21 cellular contexts compared by ENCODE assay signal in the genomic region with DNA sequence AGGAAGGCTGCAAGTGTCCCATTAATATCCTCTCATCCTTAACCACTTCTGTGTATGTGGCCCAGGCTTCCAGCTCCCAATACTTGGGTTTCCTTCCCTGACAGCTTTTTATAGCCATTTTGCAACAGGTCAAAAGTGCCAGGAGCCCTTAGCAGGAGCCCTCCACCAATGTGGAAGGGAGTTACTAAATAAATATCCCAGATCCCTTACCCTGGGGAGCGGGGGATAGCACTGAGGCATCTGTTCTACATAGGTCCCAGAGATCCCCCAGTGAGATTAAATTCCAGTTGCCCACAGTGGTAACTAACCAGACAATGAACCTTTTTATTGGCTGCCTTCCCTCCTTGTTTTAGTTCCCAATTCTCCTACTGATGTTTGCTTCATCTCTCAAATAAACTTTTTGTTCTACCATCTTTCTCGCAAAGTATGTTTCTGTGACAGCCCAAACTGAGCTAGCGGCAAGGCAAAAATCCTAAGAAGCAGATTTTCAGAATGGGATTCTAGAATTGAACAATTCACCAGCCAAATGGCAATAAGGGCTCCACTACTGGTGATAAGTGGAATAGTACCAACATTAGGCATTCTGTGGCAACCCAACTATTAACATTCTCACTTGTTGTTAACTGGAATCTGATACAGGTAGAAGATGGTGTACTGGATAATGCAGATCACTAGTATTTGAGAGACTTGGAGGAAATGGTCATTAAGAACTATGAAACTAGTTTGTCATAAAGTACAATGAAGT.
DNase-seq lines count a peak whose midpoint lies in the region; ATAC-seq and TF ChIP-seq lines count a peak whose summit lies in the region.
"Had no signal": no experiment of that assay in that cellular context is flagged by ENCODE, and none has a peak within 500 bp of the region (broad histone marks: within the 10 kb centered on the region; RNA-seq: fewer than 3 reads in every experiment).

No MANE protein-coding gene starts in this region.

- CTCF ChIA-PET in SK-N-SH (lab: Yijun Ruan, JAX): interaction anchor here (0.7 kb wide), 1 partner anchor 14 kb away, joined by 4 read pairs; no protein-coding TSS in a partner anchor

- no peak for TF ChIP-seq EP300 in SK-N-SH (IDR thresholded peaks at IDR 0.05; ENCODE audit: borderline replicate concordance in 1 of 2, low read depth in 1 of 2, low read length in 1 of 2)
- no peak for TF ChIP-seq EP300 in esophagus muscularis mucosa (IDR thresholded peaks at IDR 0.05)

- DNase-seq in SK-N-SH (no peak), SJCRH30 (peak; percentile 74 to 75), esophagus muscularis mucosa (ENCODE audit: extremely low spot score) (no peak), skeletal muscle cell (ENCODE audit: low read depth) (peak; percentile 45), endothelial cell (ENCODE audit: low spot score) (no peak), cerebellar nuclear complex (lab: John Stamatoyannopoulos, UW) (no peak)
- DNase-seq in activated CD8-positive, alpha-beta memory T cell treated with anti-CD3 and anti-CD28 coated beads, Interleukin-2, amount 50 U/mL, for 4 hours: no peak
- DNase-seq: activated naive CD4-positive, alpha-beta T cell; CD4-positive, alpha-beta T cell; effector CD4-positive, alpha-beta T cell; GDM1; naive B cell; NCI-H1048; NCI-H2227 treated with DMSO at 0.1 percent for 48 hours; NK-92 treated with Interleukin-12 subunit alpha and Interleukin-12 subunit beta, amount 100 ng/mL, for 24 hours; stimulated activated naive CD8-positive, alpha-beta T cell treated with anti-CD3 and anti-CD28 coated beads, Interleukin-15, amount 100 ng/mL, for 72 hours; T-helper 17 cell had no signal

- no peaks in the 10 kb centered on the region; the same call in 1 of the 2 replicates for H3K27me3 ChIP-seq in SK-N-SH (ENCODE audit: insufficient read depth)
- H3K27me3 ChIP-seq in SJCRH30: no peaks in the 10 kb centered on the region
- no peaks in the 10 kb centered on the region for H3K27me3 ChIP-seq in esophagus muscularis mucosa

- POLR2A ChIA-PET in SK-N-SH (lab: Yijun Ruan, JAX): no interaction called here

- no peaks in the 10 kb centered on the region for H3K79me2 ChIP-seq in SK-N-SH (ENCODE audit: insufficient read depth)

- no peak overlapping the region for H3K9ac ChIP-seq in SK-N-SH

- H3K27ac Mint-ChIP-seq in endothelial cell (ENCODE audit: unreplicated experiment): no peak overlapping the region
- H3K27ac Mint-ChIP-seq: brain; CD4-positive, alpha-beta T cell; naive B cell; progenitor cell of endocrine pancreas; stimulated activated naive CD8-positive, alpha-beta T cell treated with anti-CD3 and anti-CD28 coated beads, Interleukin-15, amount 100 ng/mL, for 72 hours; T-helper 17 cell had no signal

- no peak for TF ChIP-seq POLR2A in esophagus muscularis mucosa (IDR thresholded peaks at IDR 0.05; ENCODE audit: low read depth)

- H3K36me3 ChIP-seq in SK-N-SH (replicated peaks in 1 of 2; ENCODE audit: control insufficient read depth in 1 of 2, insufficient read depth in 2 of 2, low read length in 1 of 2) (no peaks in the 10 kb centered on the region), SJCRH30 (no peaks in the 10 kb centered on the region), esophagus muscularis mucosa (no peaks in the 10 kb centered on the region)

- ATAC-seq in SK-N-SH treated with all-trans-retinoic acid at 6 μM for 48 hours: no peak
- ATAC-seq: stimulated activated naive CD8-positive, alpha-beta T cell treated with anti-CD3 and anti-CD28 coated beads, Interleukin-15, amount 100 ng/mL, for 72 hours; T-helper 17 cell had no signal

- no peak overlapping the region for H3K4me3 Mint-ChIP-seq in endothelial cell (ENCODE audit: unreplicated experiment)
- H3K4me3 Mint-ChIP-seq: brain; CD4-positive, alpha-beta T cell; naive B cell; stimulated activated naive CD8-positive, alpha-beta T cell treated with anti-CD3 and anti-CD28 coated beads, Interleukin-15, amount 100 ng/mL, for 72 hours; T-helper 17 cell had no signal

- no peaks in the 10 kb centered on the region for H3K9me3 Mint-ChIP-seq in endothelial cell (ENCODE audit: unreplicated experiment)
- H3K9me3 Mint-ChIP-seq: CD4-positive, alpha-beta T cell had no signal

- H3K9me2 ChIP-seq in SK-N-SH: 0 out of 2 replicates have a peak, but pooled peaks cover 4% of the 10 kb centered on the region

- no peaks in the 10 kb centered on the region for H3K27me3 Mint-ChIP-seq in endothelial cell (ENCODE audit: unreplicated experiment)
- H3K27me3 Mint-ChIP-seq: progenitor cell of endocrine pancreas had no signal

- H3F3A ChIP-seq in SK-N-SH (replicated peaks; ENCODE audit: insufficient read depth): no peaks in the 10 kb centered on the region

- H3K9me3 ChIP-seq in SK-N-SH: no peaks in the 10 kb centered on the region
- no peaks in the 10 kb centered on the region for H3K9me3 ChIP-seq in SJCRH30 (replicated peaks)
- H3K9me3 ChIP-seq in esophagus muscularis mucosa: no peaks in the 10 kb centered on the region

- WGBS in SK-N-SH (ENCODE audit: low lambda C conversion rate): 87% methylated on average over 3 of the region's 3 CpGs
- WGBS in esophagus muscularis mucosa: 77% methylated on average over 3 of the region's 3 CpGs

- H4K20me1 ChIP-seq in SK-N-SH (ENCODE audit: insufficient read depth): no peaks in the 10 kb centered on the region

- no peak for TF ChIP-seq RAD21 in SK-N-SH (IDR thresholded peaks at IDR 0.05; ENCODE audit: low read length)

- H3K27ac ChIP-seq in SK-N-SH (ENCODE audit: low read depth in 2 of 2, low read length in 1 of 2) (no peak overlapping the region), SJCRH30 (peak overlapping the region; percentile 4; the same call in 1 of the 2 replicates), esophagus muscularis mucosa (replicated peaks in 1 of 4) (peak overlapping the region; percentile 7 to 56 (median 28))
- H3K27ac ChIP-seq: RWPE1 had no signal

- H3K4me1 ChIP-seq in SK-N-SH (ENCODE audit: control insufficient read depth in 1 of 2, insufficient read depth in 2 of 2, low read depth in 1 of 2, low read length in 1 of 2) (peaks cover 0 to 2% of the 10 kb centered on the region in 2 experiments; a peak in 1 of 4 replicates), SJCRH30 (peaks cover 17% of the 10 kb centered on the region), esophagus muscularis mucosa (peaks cover 7 to 18% (median 10%) of the 10 kb centered on the region in 4 donors)

- H3K36me3 Mint-ChIP-seq in endothelial cell (ENCODE audit: low read depth, unreplicated experiment): no peaks in the 10 kb centered on the region
- H3K36me3 Mint-ChIP-seq: brain had no signal

- intact Hi-C loops in esophagus muscularis mucosa (cut with DNase I): no loop called here

- H3K4me2 ChIP-seq in SK-N-SH: peak overlapping the region; percentile 39; the same call in 1 of the 2 replicates

- TF ChIP-seq CTCF in SK-N-SH (IDR thresholded peaks at IDR 0.05): no peak; the same call in 1 of the 2 replicates
- no peak for TF ChIP-seq CTCF in esophagus muscularis mucosa (IDR thresholded peaks at IDR 0.05)
- no peak for TF ChIP-seq CTCF in endothelial cell (IDR thresholded peaks at IDR 0.05; ENCODE audit: unreplicated experiment)

- H3K4me3 ChIP-seq in SK-N-SH (ENCODE audit: low read depth in 2 of 2, low read length in 1 of 2): no peak overlapping the region
- no peak overlapping the region for H3K4me3 ChIP-seq in SJCRH30
- no peak overlapping the region for H3K4me3 ChIP-seq in esophagus muscularis mucosa
- no peak overlapping the region for H3K4me3 ChIP-seq in skeletal muscle cell (ENCODE audit: low read depth, low read length)

- H3K4me1 Mint-ChIP-seq in endothelial cell (ENCODE audit: unreplicated experiment): peaks cover 2% of the 10 kb centered on the region
- H3K4me1 Mint-ChIP-seq: brain; naive B cell; stimulated activated naive CD8-positive, alpha-beta T cell treated with anti-CD3 and anti-CD28 coated beads, Interleukin-15, amount 100 ng/mL, for 72 hours; T-helper 17 cell had no signal

- no peak overlapping the region for H2AFZ ChIP-seq in SK-N-SH (ENCODE audit: low read depth)

TF ChIP-seq in SK-N-SH, 30 proteins besides CTCF, POLR2A, EP300 and RAD21:
- TF ChIP-seq EZH2phosphoT487 (IDR thresholded peaks at IDR 0.05; ENCODE audit: borderline replicate concordance, low read depth) (no peak), GABPA (IDR thresholded peaks at IDR 0.05; ENCODE audit: low read depth) (no peak), FOSL2 (IDR thresholded peaks at IDR 0.05; ENCODE audit: borderline replicate concordance, low read depth) (no peak), POLR2AphosphoS5 (IDR thresholded peaks at IDR 0.05; ENCODE audit: low read depth, low read length) (no peak), MEF2A (IDR thresholded peaks at IDR 0.05; ENCODE audit: borderline replicate concordance, low read depth) (no peak), CHD2 (IDR thresholded peaks at IDR 0.05; ENCODE audit: low read length, partially characterized antibody) (no peak)
- TF ChIP-seq, protein P1, sequence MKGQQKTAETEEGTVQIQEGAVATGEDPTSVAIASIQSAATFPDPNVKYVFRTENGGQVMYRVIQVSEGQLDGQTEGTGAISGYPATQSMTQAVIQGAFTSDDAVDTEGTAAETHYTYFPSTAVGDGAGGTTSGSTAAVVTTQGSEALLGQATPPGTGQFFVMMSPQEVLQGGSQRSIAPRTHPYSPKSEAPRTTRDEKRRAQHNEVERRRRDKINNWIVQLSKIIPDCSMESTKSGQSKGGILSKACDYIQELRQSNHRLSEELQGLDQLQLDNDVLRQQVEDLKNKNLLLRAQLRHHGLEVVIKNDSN (IDR thresholded peaks at IDR 0.05; ENCODE audit: borderline replicate concordance, low read depth): no peak
TF ChIP-seq in SK-N-SH: peak in this region for 0.

TF ChIP-seq in SK-N-SH treated with all-trans-retinoic acid at 6 μM for 48 hours, 23 proteins besides CTCF, POLR2A, EP300 and RAD21 (continues in another document):
- TF ChIP-seq ZNF70 (CRISPR knock-in tag; IDR thresholded peaks at IDR 0.05) (no peak), ZNF565 (CRISPR knock-in tag; conservative IDR thresholded peaks at IDR 0.05; ENCODE audit: low read depth) (no peak), TCF4 (CRISPR knock-in tag; IDR thresholded peaks at IDR 0.05; ENCODE audit: borderline replicate concordance) (no peak), ISL1 (CRISPR knock-in tag; IDR thresholded peaks at IDR 0.05) (no peak), CSDC2 (CRISPR knock-in tag; IDR thresholded peaks at IDR 0.05) (no peak), ZFP30 (CRISPR knock-in tag; IDR thresholded peaks at IDR 0.05) (no peak), OSR1 (CRISPR knock-in tag; IDR thresholded peaks at IDR 0.05) (no peak), TOX (CRISPR knock-in tag; IDR thresholded peaks at IDR 0.05; ENCODE audit: borderline replicate concordance) (no peak)
- TF ChIP-seq, protein P2, sequence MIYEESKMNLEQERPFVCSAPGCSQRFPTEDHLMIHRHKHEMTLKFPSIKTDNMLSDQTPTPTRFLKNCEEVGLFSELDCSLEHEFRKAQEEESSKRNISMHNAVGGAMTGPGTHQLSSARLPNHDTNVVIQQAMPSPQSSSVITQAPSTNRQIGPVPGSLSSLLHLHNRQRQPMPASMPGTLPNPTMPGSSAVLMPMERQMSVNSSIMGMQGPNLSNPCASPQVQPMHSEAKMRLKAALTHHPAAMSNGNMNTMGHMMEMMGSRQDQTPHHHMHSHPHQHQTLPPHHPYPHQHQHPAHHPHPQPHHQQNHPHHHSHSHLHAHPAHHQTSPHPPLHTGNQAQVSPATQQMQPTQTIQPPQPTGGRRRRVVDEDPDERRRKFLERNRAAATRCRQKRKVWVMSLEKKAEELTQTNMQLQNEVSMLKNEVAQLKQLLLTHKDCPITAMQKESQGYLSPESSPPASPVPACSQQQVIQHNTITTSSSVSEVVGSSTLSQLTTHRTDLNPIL (CRISPR knock-in tag; IDR thresholded peaks at IDR 0.05; ENCODE audit: low read depth): no peak

Comparison
In these comparisons a context has a peak if more than half of its experiments do, and no peak if none do; other contexts are left out.
1. DNase-seq: peak in SJCRH30 (2 of 2) and skeletal muscle cell (single experiment); none in SK-N-SH (single experiment), esophagus muscularis mucosa (single experiment), endothelial cell (single experiment), cerebellar nuclear complex (0 of 2) and activated CD8-positive, alpha-beta memory T cell treated with anti-CD3 and anti-CD28 coated beads, Interleukin-2, amount 50 U/mL, for 4 hours (single experiment).
2. H3K27ac ChIP-seq: peak in SJCRH30 (single experiment) and esophagus muscularis mucosa (4 of 4); none in SK-N-SH (0 of 2).